In the genomic region with DNA sequence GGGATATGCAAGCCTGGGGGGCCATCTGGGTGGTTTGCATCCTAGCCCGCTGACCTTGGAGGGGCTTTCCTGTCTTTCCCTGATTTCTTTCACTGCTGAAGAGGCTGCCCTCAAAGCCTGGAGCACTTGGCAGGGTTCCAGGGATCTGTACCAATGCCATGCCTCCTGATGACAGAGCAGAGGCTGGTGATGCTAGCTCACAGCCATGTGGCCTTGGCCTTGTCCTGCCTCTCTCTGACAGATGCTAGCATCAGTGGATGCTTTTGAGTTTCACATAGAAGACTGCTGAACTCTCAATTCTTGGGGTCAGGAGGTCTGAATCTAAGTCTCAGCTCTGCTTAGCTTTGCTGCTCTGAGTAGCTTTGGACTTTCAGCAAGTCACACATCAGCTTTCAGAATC, we compare ENCODE assay signal across 1 cellular context.
TF ChIP-seq lines count a peak whose summit lies in the region.

No MANE protein-coding gene starts in this region.

TF ChIP-seq in GM12878, 131 proteins besides CTCF, POLR2A, EP300 and RAD21 (continued from another document):
- TF ChIP-seq, protein P1, sequence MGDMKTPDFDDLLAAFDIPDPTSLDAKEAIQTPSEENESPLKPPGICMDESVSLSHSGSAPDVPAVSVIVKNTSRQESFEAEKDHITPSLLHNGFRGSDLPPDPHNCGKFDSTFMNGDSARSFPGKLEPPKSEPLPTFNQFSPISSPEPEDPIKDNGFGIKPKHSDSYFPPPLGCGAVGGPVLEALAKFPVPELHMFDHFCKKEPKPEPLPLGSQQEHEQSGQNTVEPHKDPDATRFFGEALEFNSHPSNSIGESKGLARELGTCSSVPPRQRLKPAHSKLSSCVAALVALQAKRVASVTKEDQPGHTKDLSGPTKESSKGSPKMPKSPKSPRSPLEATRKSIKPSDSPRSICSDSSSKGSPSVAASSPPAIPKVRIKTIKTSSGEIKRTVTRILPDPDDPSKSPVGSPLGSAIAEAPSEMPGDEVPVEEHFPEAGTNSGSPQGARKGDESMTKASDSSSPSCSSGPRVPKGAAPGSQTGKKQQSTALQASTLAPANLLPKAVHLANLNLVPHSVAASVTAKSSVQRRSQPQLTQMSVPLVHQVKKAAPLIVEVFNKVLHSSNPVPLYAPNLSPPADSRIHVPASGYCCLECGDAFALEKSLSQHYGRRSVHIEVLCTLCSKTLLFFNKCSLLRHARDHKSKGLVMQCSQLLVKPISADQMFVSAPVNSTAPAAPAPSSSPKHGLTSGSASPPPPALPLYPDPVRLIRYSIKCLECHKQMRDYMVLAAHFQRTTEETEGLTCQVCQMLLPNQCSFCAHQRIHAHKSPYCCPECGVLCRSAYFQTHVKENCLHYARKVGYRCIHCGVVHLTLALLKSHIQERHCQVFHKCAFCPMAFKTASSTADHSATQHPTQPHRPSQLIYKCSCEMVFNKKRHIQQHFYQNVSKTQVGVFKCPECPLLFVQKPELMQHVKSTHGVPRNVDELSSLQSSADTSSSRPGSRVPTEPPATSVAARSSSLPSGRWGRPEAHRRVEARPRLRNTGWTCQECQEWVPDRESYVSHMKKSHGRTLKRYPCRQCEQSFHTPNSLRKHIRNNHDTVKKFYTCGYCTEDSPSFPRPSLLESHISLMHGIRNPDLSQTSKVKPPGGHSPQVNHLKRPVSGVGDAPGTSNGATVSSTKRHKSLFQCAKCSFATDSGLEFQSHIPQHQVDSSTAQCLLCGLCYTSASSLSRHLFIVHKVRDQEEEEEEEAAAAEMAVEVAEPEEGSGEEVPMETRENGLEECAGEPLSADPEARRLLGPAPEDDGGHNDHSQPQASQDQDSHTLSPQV (IDR thresholded peaks at IDR 0.05): no peak
- TF ChIP-seq, protein P2, sequence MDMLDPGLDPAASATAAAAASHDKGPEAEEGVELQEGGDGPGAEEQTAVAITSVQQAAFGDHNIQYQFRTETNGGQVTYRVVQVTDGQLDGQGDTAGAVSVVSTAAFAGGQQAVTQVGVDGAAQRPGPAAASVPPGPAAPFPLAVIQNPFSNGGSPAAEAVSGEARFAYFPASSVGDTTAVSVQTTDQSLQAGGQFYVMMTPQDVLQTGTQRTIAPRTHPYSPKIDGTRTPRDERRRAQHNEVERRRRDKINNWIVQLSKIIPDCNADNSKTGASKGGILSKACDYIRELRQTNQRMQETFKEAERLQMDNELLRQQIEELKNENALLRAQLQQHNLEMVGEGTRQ (IDR thresholded peaks at IDR 0.05; ENCODE audit: borderline replicate concordance, low read depth, low read length): no peak
- TF ChIP-seq IKZF2 (IDR thresholded peaks at IDR 0.05) (no peak), ETV6 (conservative IDR thresholded peaks at IDR 0.05 in 1 of 2, IDR thresholded peaks at IDR 0.05 in 1 of 2; ENCODE audit: borderline replicate concordance in 1 of 2, low read depth in 1 of 2) (no peak), NFYA (IDR thresholded peaks at IDR 0.05; ENCODE audit: borderline replicate concordance, low read depth, low read length) (no peak), SUZ12 (IDR thresholded peaks at IDR 0.05; ENCODE audit: unreplicated experiment) (no peak)
- TF ChIP-seq, protein P3, sequence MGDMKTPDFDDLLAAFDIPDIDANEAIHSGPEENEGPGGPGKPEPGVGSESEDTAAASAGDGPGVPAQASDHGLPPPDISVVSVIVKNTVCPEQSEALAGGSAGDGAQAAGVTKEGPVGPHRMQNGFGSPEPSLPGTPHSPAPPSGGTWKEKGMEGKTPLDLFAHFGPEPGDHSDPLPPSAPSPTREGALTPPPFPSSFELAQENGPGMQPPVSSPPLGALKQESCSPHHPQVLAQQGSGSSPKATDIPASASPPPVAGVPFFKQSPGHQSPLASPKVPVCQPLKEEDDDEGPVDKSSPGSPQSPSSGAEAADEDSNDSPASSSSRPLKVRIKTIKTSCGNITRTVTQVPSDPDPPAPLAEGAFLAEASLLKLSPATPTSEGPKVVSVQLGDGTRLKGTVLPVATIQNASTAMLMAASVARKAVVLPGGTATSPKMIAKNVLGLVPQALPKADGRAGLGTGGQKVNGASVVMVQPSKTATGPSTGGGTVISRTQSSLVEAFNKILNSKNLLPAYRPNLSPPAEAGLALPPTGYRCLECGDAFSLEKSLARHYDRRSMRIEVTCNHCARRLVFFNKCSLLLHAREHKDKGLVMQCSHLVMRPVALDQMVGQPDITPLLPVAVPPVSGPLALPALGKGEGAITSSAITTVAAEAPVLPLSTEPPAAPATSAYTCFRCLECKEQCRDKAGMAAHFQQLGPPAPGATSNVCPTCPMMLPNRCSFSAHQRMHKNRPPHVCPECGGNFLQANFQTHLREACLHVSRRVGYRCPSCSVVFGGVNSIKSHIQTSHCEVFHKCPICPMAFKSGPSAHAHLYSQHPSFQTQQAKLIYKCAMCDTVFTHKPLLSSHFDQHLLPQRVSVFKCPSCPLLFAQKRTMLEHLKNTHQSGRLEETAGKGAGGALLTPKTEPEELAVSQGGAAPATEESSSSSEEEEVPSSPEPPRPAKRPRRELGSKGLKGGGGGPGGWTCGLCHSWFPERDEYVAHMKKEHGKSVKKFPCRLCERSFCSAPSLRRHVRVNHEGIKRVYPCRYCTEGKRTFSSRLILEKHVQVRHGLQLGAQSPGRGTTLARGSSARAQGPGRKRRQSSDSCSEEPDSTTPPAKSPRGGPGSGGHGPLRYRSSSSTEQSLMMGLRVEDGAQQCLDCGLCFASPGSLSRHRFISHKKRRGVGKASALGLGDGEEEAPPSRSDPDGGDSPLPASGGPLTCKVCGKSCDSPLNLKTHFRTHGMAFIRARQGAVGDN (IDR thresholded peaks at IDR 0.05): no peak
- TF ChIP-seq, protein P4, sequence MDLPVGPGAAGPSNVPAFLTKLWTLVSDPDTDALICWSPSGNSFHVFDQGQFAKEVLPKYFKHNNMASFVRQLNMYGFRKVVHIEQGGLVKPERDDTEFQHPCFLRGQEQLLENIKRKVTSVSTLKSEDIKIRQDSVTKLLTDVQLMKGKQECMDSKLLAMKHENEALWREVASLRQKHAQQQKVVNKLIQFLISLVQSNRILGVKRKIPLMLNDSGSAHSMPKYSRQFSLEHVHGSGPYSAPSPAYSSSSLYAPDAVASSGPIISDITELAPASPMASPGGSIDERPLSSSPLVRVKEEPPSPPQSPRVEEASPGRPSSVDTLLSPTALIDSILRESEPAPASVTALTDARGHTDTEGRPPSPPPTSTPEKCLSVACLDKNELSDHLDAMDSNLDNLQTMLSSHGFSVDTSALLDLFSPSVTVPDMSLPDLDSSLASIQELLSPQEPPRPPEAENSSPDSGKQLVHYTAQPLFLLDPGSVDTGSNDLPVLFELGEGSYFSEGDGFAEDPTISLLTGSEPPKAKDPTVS (IDR thresholded peaks at IDR 0.05; ENCODE audit: low read depth, low read length): no peak
